Comparison of ENCODE assay signal across 1 cellular context in the genomic region with DNA sequence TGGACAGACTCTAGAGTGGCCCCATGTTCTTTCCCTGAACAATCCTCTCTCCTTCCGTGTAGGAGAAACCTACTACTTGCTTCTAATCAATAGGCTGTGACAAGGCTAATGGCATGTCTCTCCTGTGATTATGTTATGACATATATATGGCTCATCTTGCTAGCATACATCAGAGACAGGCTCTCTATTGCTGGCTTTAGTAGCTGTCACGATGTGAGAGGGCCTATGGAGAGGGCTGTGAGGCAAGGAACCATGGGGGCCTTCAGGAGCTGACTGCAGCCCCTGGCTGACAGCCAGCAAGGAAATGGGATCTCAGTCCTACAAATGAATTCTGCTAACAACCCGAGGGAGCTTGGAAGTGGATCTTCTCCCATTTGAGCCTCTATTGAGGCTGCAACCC.
TF ChIP-seq lines count a peak whose summit lies in the region.

No MANE protein-coding gene starts in this region.

TF ChIP-seq in GM23338, 12 proteins besides CTCF, POLR2A, EP300 and RAD21 (continued from another document):
- TF ChIP-seq, protein P1, sequence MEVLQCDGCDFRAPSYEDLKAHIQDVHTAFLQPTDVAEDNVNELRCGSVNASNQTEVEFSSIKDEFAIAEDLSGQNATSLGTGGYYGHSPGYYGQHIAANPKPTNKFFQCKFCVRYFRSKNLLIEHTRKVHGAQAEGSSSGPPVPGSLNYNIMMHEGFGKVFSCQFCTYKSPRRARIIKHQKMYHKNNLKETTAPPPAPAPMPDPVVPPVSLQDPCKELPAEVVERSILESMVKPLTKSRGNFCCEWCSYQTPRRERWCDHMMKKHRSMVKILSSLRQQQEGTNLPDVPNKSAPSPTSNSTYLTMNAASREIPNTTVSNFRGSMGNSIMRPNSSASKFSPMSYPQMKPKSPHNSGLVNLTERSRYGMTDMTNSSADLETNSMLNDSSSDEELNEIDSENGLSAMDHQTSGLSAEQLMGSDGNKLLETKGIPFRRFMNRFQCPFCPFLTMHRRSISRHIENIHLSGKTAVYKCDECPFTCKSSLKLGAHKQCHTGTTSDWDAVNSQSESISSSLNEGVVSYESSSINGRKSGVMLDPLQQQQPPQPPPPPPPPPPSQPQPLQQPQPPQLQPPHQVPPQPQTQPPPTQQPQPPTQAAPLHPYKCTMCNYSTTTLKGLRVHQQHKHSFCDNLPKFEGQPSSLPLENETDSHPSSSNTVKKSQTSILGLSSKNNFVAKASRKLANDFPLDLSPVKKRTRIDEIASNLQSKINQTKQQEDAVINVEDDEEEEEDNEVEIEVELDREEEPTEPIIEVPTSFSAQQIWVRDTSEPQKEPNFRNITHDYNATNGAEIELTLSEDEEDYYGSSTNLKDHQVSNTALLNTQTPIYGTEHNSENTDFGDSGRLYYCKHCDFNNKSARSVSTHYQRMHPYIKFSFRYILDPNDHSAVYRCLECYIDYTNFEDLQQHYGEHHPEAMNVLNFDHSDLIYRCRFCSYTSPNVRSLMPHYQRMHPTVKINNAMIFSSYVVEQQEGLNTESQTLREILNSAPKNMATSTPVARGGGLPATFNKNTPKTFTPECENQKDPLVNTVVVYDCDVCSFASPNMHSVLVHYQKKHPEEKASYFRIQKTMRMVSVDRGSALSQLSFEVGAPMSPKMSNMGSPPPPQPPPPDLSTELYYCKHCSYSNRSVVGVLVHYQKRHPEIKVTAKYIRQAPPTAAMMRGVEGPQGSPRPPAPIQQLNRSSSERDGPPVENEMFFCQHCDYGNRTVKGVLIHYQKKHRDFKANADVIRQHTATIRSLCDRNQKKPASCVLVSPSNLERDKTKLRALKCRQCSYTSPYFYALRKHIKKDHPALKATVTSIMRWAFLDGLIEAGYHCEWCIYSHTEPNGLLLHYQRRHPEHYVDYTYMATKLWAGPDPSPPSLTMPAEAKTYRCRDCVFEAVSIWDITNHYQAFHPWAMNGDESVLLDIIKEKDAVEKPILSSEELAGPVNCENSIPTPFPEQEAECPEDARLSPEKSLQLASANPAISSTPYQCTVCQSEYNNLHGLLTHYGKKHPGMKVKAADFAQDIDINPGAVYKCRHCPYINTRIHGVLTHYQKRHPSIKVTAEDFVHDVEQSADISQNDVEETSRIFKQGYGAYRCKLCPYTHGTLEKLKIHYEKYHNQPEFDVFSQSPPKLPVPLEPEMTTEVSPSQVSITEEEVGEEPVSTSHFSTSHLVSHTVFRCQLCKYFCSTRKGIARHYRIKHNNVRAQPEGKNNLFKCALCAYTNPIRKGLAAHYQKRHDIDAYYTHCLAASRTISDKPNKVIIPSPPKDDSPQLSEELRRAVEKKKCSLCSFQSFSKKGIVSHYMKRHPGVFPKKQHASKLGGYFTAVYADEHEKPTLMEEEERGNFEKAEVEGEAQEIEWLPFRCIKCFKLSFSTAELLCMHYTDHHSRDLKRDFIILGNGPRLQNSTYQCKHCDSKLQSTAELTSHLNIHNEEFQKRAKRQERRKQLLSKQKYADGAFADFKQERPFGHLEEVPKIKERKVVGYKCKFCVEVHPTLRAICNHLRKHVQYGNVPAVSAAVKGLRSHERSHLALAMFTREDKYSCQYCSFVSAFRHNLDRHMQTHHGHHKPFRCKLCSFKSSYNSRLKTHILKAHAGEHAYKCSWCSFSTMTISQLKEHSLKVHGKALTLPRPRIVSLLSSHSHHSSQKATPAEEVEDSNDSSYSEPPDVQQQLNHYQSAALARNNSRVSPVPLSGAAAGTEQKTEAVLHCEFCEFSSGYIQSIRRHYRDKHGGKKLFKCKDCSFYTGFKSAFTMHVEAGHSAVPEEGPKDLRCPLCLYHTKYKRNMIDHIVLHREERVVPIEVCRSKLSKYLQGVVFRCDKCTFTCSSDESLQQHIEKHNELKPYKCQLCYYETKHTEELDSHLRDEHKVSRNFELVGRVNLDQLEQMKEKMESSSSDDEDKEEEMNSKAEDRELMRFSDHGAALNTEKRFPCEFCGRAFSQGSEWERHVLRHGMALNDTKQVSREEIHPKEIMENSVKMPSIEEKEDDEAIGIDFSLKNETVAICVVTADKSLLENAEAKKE (CRISPR knock-in tag; IDR thresholded peaks at IDR 0.05) = no peak
- TF ChIP-seq, protein P2, sequence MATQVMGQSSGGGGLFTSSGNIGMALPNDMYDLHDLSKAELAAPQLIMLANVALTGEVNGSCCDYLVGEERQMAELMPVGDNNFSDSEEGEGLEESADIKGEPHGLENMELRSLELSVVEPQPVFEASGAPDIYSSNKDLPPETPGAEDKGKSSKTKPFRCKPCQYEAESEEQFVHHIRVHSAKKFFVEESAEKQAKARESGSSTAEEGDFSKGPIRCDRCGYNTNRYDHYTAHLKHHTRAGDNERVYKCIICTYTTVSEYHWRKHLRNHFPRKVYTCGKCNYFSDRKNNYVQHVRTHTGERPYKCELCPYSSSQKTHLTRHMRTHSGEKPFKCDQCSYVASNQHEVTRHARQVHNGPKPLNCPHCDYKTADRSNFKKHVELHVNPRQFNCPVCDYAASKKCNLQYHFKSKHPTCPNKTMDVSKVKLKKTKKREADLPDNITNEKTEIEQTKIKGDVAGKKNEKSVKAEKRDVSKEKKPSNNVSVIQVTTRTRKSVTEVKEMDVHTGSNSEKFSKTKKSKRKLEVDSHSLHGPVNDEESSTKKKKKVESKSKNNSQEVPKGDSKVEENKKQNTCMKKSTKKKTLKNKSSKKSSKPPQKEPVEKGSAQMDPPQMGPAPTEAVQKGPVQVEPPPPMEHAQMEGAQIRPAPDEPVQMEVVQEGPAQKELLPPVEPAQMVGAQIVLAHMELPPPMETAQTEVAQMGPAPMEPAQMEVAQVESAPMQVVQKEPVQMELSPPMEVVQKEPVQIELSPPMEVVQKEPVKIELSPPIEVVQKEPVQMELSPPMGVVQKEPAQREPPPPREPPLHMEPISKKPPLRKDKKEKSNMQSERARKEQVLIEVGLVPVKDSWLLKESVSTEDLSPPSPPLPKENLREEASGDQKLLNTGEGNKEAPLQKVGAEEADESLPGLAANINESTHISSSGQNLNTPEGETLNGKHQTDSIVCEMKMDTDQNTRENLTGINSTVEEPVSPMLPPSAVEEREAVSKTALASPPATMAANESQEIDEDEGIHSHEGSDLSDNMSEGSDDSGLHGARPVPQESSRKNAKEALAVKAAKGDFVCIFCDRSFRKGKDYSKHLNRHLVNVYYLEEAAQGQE (IDR thresholded peaks at IDR 0.05; ENCODE audit: unreplicated experiment) = no peak
- TF ChIP-seq STAT1 (IDR thresholded peaks at IDR 0.05; ENCODE audit: unreplicated experiment) (no peak), EZH2 (IDR thresholded peaks at IDR 0.05; ENCODE audit: low read depth, unreplicated experiment) (no peak), EZH2phosphoT487 (IDR thresholded peaks at IDR 0.05; ENCODE audit: unreplicated experiment) (no peak), NANOG (IDR thresholded peaks at IDR 0.05; ENCODE audit: borderline replicate concordance) (no peak), ZNF114 (CRISPR knock-in tag; IDR thresholded peaks at IDR 0.05) (no peak), ZNF331 (CRISPR knock-in tag; IDR thresholded peaks at IDR 0.05; ENCODE audit: low read depth) (no peak), JUNB (IDR thresholded peaks at IDR 0.05; ENCODE audit: unreplicated experiment) (no peak)
- TF ChIP-seq, protein P3, sequence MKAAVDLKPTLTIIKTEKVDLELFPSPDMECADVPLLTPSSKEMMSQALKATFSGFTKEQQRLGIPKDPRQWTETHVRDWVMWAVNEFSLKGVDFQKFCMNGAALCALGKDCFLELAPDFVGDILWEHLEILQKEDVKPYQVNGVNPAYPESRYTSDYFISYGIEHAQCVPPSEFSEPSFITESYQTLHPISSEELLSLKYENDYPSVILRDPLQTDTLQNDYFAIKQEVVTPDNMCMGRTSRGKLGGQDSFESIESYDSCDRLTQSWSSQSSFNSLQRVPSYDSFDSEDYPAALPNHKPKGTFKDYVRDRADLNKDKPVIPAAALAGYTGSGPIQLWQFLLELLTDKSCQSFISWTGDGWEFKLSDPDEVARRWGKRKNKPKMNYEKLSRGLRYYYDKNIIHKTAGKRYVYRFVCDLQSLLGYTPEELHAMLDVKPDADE (IDR thresholded peaks at IDR 0.05) = no peak
